Comparison of ENCODE assay signal across 8 cellular contexts in genomic region chr5:14870347-14871083, GRCh38. TPM values are rescaled to one million over a fixed set of nuclear protein-coding genes. Genes with fewer than 3 reads are reported as not detected.
A peak's percentile ranks its signal among the peaks of the same experiment; 100 is the strongest.
DNase-seq lines count a peak whose midpoint lies in the region; ATAC-seq, FAIRE-seq and TF ChIP-seq lines count a peak whose summit lies in the region.

No MANE protein-coding gene starts in this region.

- H3K9me3 ChIP-seq in H9 (ENCODE audit: control insufficient read depth, low read depth, low read length) (no peaks in the 10 kb centered on the region), breast epithelium (no peaks in the 10 kb centered on the region), HepG2 (ENCODE audit: low read length) (no peaks in the 10 kb centered on the region)

- no peak overlapping the region for H3K23ac ChIP-seq in H9 (ENCODE audit: insufficient read length, low read depth, low read length)

- H2BK15ac ChIP-seq in H9 (ENCODE audit: low read depth, low read length), result no peak overlapping the region

- no peaks in the 10 kb centered on the region for H3K79me2 ChIP-seq in H9 (ENCODE audit: insufficient read depth, low read length)
- H3K79me2 ChIP-seq in HepG2 (ENCODE audit: insufficient read depth, low read length), result peaks cover 38% of the 10 kb centered on the region

- TF ChIP-seq POLR2A in breast epithelium (IDR thresholded peaks at IDR 0.05) (no peak), HepG2 (IDR thresholded peaks at IDR 0.05; ENCODE audit: insufficient read depth in 1 of 2, low read depth in 2 of 2, low read length in 2 of 2) (no peak)

- H3K4me1 Mint-ChIP-seq in H9, result peaks cover 10 to 12% of the 10 kb centered on the region in 2 experiments
- H3K4me1 Mint-ChIP-seq in T-helper 1 cell treated with Interleukin-12 subunit alpha and Interleukin-12 subunit beta and Interleukin-4 antibody, amounts not matched to agents 30 μg/mL and 1 μg/mL, for 36 hours (ENCODE audit: low read depth), result peaks cover 21% of the 10 kb centered on the region

- no peak overlapping the region for H4K5ac ChIP-seq in H9 (ENCODE audit: insufficient read length, low read depth, low read length)

- H3K4ac ChIP-seq in H9 (ENCODE audit: low read depth, low read length), result no peak overlapping the region

- no peak overlapping the region for H2AK5ac ChIP-seq in H9 (ENCODE audit: insufficient read length, low read length)

- peaks cover 11% of the 10 kb centered on the region for H3K23me2 ChIP-seq in H9 (ENCODE audit: insufficient read length, low read depth, low read length, poor library complexity, severe bottlenecking)

- H3K27ac ChIP-seq in H9 (ENCODE audit: insufficient read length, low read depth, low read length) (no peak overlapping the region), breast epithelium (peak overlapping the region; percentile 46 to 99), HepG2 (ENCODE audit: extremely low read length, insufficient read depth, low read length) (no peak overlapping the region)

- H2AFZ ChIP-seq in H9 (ENCODE audit: low read length) (no peak overlapping the region), HepG2 (ENCODE audit: low read length) (peak overlapping the region; percentile 15)

- no peaks in the 10 kb centered on the region for H3K36me3 Mint-ChIP-seq in H9 (ENCODE audit: insufficient read depth in 1 of 3, low read depth in 3 of 3)
- no peaks in the 10 kb centered on the region for H3K36me3 Mint-ChIP-seq in T-helper 1 cell treated with Interleukin-12 subunit alpha and Interleukin-12 subunit beta and Interleukin-4 antibody, amounts not matched to agents 30 μg/mL and 1 μg/mL, for 36 hours (ENCODE audit: low read depth)

- no peak overlapping the region for H3K18ac ChIP-seq in H9 (ENCODE audit: insufficient read length, low read depth, low read length)

- no peak overlapping the region for H4K8ac ChIP-seq in H9 (replicated peaks; ENCODE audit: insufficient read length, low read depth, low read length)

- no peaks in the 10 kb centered on the region for H3K79me1 ChIP-seq in H9 (ENCODE audit: insufficient read depth, low read depth, low read length, poor library complexity, severe bottlenecking)

- no peak overlapping the region for H2BK5ac ChIP-seq in H9 (ENCODE audit: insufficient read length, low read length)

- H3K4me1 ChIP-seq in H9 (ENCODE audit: insufficient read depth, low read length) (no peaks in the 10 kb centered on the region), breast epithelium (no peaks in the 10 kb centered on the region), HepG2 (ENCODE audit: insufficient read depth, low read length) (peaks cover 39% of the 10 kb centered on the region)

- no CpG with 5 or more reads among the region's 21 CpGs for WGBS in H9 (ENCODE audit: extremely low coverage, insufficient read length, low lambda C conversion rate)
- 4% methylated on average over 21 of the region's 21 CpGs for WGBS in HepG2 (ENCODE audit: low lambda C conversion rate)

- H4K20me1 ChIP-seq in H9 (ENCODE audit: control insufficient read depth, insufficient read depth, insufficient read length) (no peaks in the 10 kb centered on the region), HepG2 (ENCODE audit: insufficient read depth, low read length) (no peaks in the 10 kb centered on the region)

- no TSS peak for BruUV-seq in HepG2 (replicated peaks; lab: Mats Ljungman, UMichigan)

- H3K4me3 Mint-ChIP-seq in H9, result peak overlapping the region; percentile 76 to 81
- H3K4me3 Mint-ChIP-seq in T-helper 1 cell treated with Interleukin-12 subunit alpha and Interleukin-12 subunit beta and Interleukin-4 antibody, amounts not matched to agents 30 μg/mL and 1 μg/mL, for 36 hours, result peak overlapping the region; percentile 91

- H3K27me3 Mint-ChIP-seq in H9 (ENCODE audit: low read depth), result peaks cover 44% of the 10 kb centered on the region
- no peaks in the 10 kb centered on the region for H3K27me3 Mint-ChIP-seq in T-helper 1 cell treated with Interleukin-12 subunit alpha and Interleukin-12 subunit beta and Interleukin-4 antibody, amounts not matched to agents 30 μg/mL and 1 μg/mL, for 36 hours (ENCODE audit: low read depth)

- FAIRE-seq in HepG2 (lab: Jason Lieb, UNC), result no peak

- H3K4me3 ChIP-seq in breast epithelium, result peak overlapping the region; percentile 80 to 91 (median 80)
- H3K4me3 ChIP-seq in HepG2 (replicated peaks in 1 of 3; ENCODE audit: insufficient read depth in 1 of 3, low read depth in 2 of 3, low read length in 3 of 3), result peak overlapping the region; percentile 78 to 93 (median 79)

- in situ Hi-C loops in HepG2 (cut with HindIII; ENCODE audit: extremely low pct_ligation_motif_present, low pct_unique_long_range_greater_than_20kb), result loop anchor here (5.0 kb wide), 2 partner anchors 142 to 143 kb away; no protein-coding TSS in a partner anchor

- peak overlapping the region; percentile 68 for H3K4me2 ChIP-seq in H9 (ENCODE audit: insufficient read depth, insufficient read length, low read length)
- H3K4me2 ChIP-seq in HepG2 (ENCODE audit: low read depth, low read length), result peak overlapping the region; percentile 81

- H3K14ac ChIP-seq in H9 (ENCODE audit: insufficient read depth, low read length), result no peak overlapping the region

- H3K36me3 ChIP-seq in breast epithelium, result no peaks in the 10 kb centered on the region
- H3K36me3 ChIP-seq in HepG2 (replicated peaks in 1 of 2; ENCODE audit: control insufficient read depth in 1 of 2, insufficient read depth in 2 of 2, low read length in 2 of 2), result no peaks in the 10 kb centered on the region

- no peak for TF ChIP-seq RAD21 in HepG2 (CRISPR knock-in tag; IDR thresholded peaks at IDR 0.05)

- intact Hi-C loops in breast epithelium (cut with DNase I; ENCODE audit: low total_unique reads), result loop anchor here (10.0 kb wide), 1 partner anchor 156 kb away; no protein-coding TSS in a partner anchor
- intact Hi-C loops in HepG2 (cut with micrococcal nuclease; ENCODE audit: unreplicated experiment), result loop anchor here (5.0 kb wide), 1 partner anchor 98 kb away; no protein-coding TSS in a partner anchor
- intact Hi-C loops in posterior vena cava (cut with DNase I), result loop anchor here in 1 of 2 donors (10.0 kb wide), 1 partner anchor 134 kb away; no protein-coding TSS in a partner anchor

- TF ChIP-seq EP300 in HepG2 (IDR thresholded peaks at IDR 0.05; ENCODE audit: low read depth in 2 of 2, low read length in 2 of 2) (no peak), HepG2 (CRISPR knock-in tag; IDR thresholded peaks at IDR 0.05; ENCODE audit: borderline replicate concordance) (no peak)

- CTCF ChIA-PET in HepG2 (lab: Yijun Ruan, JAX; ENCODE audit: low intra/inter-chr PET ratio, low total read pairs), result interaction anchor here (2.4 kb wide), 1 partner anchor 143 kb away, joined by 13 read pairs; no protein-coding TSS in a partner anchor

- TF ChIP-seq CTCF in AG09319 (IDR thresholded peaks at IDR 0.05; ENCODE audit: low read depth, low read length) (peak; percentile 27), H9 (conservative IDR thresholded peaks at IDR 0.05) (no peak), breast epithelium (IDR thresholded peaks at IDR 0.05) (no peak), HepG2 (CRISPR knock-in tag; IDR thresholded peaks at IDR 0.05) (no peak)

- no peak overlapping the region for H3T11ph ChIP-seq in H9 (ENCODE audit: low read length)

- H2BK120ac ChIP-seq in H9 (ENCODE audit: low read depth, low read length, poor library complexity, severe bottlenecking), result no peak overlapping the region

- H3K27ac Mint-ChIP-seq in H9, result no peak overlapping the region
- H3K27ac Mint-ChIP-seq in T-helper 1 cell treated with Interleukin-12 subunit alpha and Interleukin-12 subunit beta and Interleukin-4 antibody, amounts not matched to agents 30 μg/mL and 1 μg/mL, for 36 hours, result peak overlapping the region; percentile 84

- ATAC-seq in HepG2 (no peak), HG03565 (IDR thresholded peaks at IDR 0.05; ENCODE audit: unreplicated experiment) (no peak)

- POLR2A ChIA-PET in HepG2 (lab: Yijun Ruan, JAX), result interaction anchor here (1.1 to 1.3 kb wide), 3 partner anchors 9 to 142 kb away, joined by 3 read pairs; no protein-coding TSS in a partner anchor

- H2BK12ac ChIP-seq in H9 (ENCODE audit: insufficient read length, low read depth, low read length), result no peak overlapping the region

- H3K9ac ChIP-seq in H9 (ENCODE audit: extremely low read depth, insufficient read length, low read length), result peak overlapping the region; percentile 29
- peak overlapping the region; percentile 72 for H3K9ac ChIP-seq in HepG2 (ENCODE audit: insufficient read depth, low read depth, low read length)

- no peak overlapping the region for H3K56ac ChIP-seq in H9 (ENCODE audit: insufficient read length, low read depth, low read length)

- no peaks in the 10 kb centered on the region for H3K9me3 Mint-ChIP-seq in H9
- H3K9me3 Mint-ChIP-seq in T-helper 1 cell treated with Interleukin-12 subunit alpha and Interleukin-12 subunit beta and Interleukin-4 antibody, amounts not matched to agents 30 μg/mL and 1 μg/mL, for 36 hours, result no peaks in the 10 kb centered on the region

- no peak overlapping the region for H4K91ac ChIP-seq in H9 (ENCODE audit: insufficient read length, low read depth, low read length)

- DNase-seq in AG09319 (ENCODE audit: extremely low read depth, low read depth), result no peak
- DNase-seq in H9, result no peak
- peak in 1 of 2 donors; percentile 29 for DNase-seq in breast epithelium (ENCODE audit: low spot score in 2 of 2)
- DNase-seq in HepG2 (ENCODE audit: low spot score), result no peak
- peak; percentile 54 to 71 for DNase-seq in stimulated activated CD4-positive, alpha-beta T cell treated with anti-CD3 and anti-CD28 coated beads, Interleukin-4, amount 100 ng/mL, for 4 hours
- no peak for DNase-seq in posterior vena cava (ENCODE audit: low spot score)

- H3K27me3 ChIP-seq in H9 (ENCODE audit: insufficient read depth, low read length), result peaks cover 7% of the 10 kb centered on the region; the same call in 1 of the 2 replicates
- no peaks in the 10 kb centered on the region for H3K27me3 ChIP-seq in breast epithelium
- H3K27me3 ChIP-seq in HepG2 (ENCODE audit: control insufficient read depth in 1 of 2, insufficient read depth in 2 of 2, low read length in 2 of 2), result no peaks in the 10 kb centered on the region; a peak in 2 of 5 replicates

- no peak overlapping the region for H2BK20ac ChIP-seq in H9 (ENCODE audit: low read depth, low read length, poor library complexity, severe bottlenecking)

RNA-seq across cellular contexts. Expression of gene ANKH, which starts 1.1 kb away (rescaled TPM):
- total RNA-seq in H9 (2021) (9.6 and 10.2 TPM in 2 replicates), breast epithelium (10 to 100 TPM; 31.5 to 83.1 (median 52.1) TPM), HepG2 (2016; rRNA removed; fragmentation: Illumina TruSeq; extraction: Trizol) (20.5 and 25.0 TPM in 2 replicates), posterior vena cava (10 to 100 TPM; 93.8 to 94.1 TPM)
- 30.6 and 33.5 TPM in 2 replicates for total RNA-seq in HepG2 (2016; cell fraction: cytosol; rRNA removed; fragmentation: Illumina TruSeq; extraction: Trizol; ENCODE audit: low read depth)
- total RNA-seq in HepG2 (2016; cell fraction: insoluble cytoplasmic fraction; rRNA removed; fragmentation: Illumina TruSeq; extraction: Trizol), result 16.2 and 25.0 TPM in 2 replicates
- total RNA-seq in HepG2 (2016; cell fraction: membrane; rRNA removed; fragmentation: Illumina TruSeq; extraction: Trizol), result 65.6 and 68.7 TPM in 2 replicates
- total RNA-seq in HepG2 (2016; cell fraction: nucleus; rRNA removed; fragmentation: Illumina TruSeq; extraction: Trizol), result 32.7 and 39.4 TPM in 2 replicates
- polyA plus RNA-seq in HepG2 (2011; rRNA removed), result 36.0 and 37.5 TPM in 2 replicates
- 42.6 and 44.0 TPM in 2 replicates for polyA plus RNA-seq in HepG2 (2011; cell fraction: cytosol; rRNA removed)
- polyA plus RNA-seq in HepG2 (2011; cell fraction: nucleus; rRNA removed), result 25.8 and 30.6 TPM in 2 replicates
- polyA plus RNA-seq in HepG2 (2012), result 30.1 and 34.0 TPM in 2 replicates
- polyA plus RNA-seq in HepG2 (2016; cell fraction: cytosol; fragmentation: Illumina TruSeq; extraction: Trizol; ENCODE audit: low read depth), result 56.4 and 58.7 TPM in 2 replicates
- polyA plus RNA-seq in HepG2 (2016; cell fraction: insoluble cytoplasmic fraction; fragmentation: Illumina TruSeq; extraction: Trizol; ENCODE audit: low read depth), result 31.3 and 37.0 TPM in 2 replicates
- 82.3 and 96.6 TPM in 2 replicates for polyA plus RNA-seq in HepG2 (2016; cell fraction: membrane; fragmentation: Illumina TruSeq; extraction: Trizol; ENCODE audit: low read depth)
- 37.3 and 45.0 TPM in 2 replicates for polyA plus RNA-seq in HepG2 (2016; cell fraction: nucleus; fragmentation: Illumina TruSeq; extraction: Trizol; ENCODE audit: insufficient read depth, low read depth)
- polyA minus RNA-seq in HepG2 (2011; rRNA and poly(A)+ RNA removed; ENCODE audit: low replicate concordance), result 91.4 and 122 TPM in 2 replicates
- 20.7 and 21.6 TPM in 2 replicates for polyA minus RNA-seq in HepG2 (2011; cell fraction: cytosol; rRNA and poly(A)+ RNA removed)
- 54.6 and 56.5 TPM in 2 replicates for polyA minus RNA-seq in HepG2 (2011; cell fraction: nucleus; rRNA and poly(A)+ RNA removed)

Comparison
In these comparisons a context has a peak if more than half of its experiments do, and no peak if none do; other contexts are left out.
1. DNase-seq: peak in stimulated activated CD4-positive, alpha-beta T cell treated with anti-CD3 and anti-CD28 coated beads, Interleukin-4, amount 100 ng/mL, for 4 hours (2 of 2); none in AG09319 (single experiment), H9 (single experiment), HepG2 (single experiment) and posterior vena cava (single experiment).
2. H3K27ac ChIP-seq: peak in breast epithelium (2 of 2); none in H9 (single experiment) and HepG2 (single experiment).